ENCODE assay signal across 8 cellular contexts in the genomic region with DNA sequence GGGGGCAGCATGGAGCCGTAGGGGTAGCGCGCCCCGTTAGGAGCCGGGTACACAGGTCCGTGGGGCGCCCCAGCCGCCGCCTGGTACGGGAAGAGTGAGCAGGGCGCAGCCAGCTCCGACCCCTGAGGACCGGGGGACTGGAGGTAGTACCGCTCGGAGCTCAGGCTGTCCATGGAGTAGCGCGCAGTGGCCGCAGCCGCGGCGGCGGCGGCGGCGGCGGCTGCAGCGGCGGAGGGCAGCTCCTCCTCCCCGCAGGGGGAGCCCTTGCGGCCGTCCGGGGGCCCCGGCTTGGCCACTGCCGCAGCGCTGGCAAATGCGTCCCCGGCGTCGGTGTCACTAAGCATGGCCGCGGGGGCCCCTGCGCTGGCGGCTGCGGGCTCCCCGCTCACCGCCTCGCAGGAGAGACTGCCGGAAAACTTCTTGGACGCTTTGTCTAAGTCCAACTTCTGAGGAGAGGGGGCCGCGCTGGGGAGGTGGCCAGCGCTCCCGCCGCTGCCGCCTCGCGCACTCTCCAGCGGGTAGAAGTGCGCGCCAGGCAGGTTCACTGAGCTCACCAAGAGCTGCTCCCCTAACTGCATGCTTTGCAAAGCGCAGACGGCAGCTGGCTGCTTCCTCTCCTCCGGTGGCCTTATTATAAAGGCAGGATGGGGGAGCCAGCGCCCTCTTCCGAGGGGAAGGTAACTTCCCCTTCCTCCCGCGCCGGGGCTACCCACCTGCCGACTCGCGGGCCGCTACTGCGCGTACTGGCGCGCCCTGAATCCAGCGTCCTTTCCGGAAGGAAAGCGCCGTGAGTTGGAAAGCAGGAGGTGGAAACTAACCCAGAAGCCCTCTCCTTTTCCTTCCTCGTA. TPM values are rescaled to one million over a fixed set of nuclear protein-coding genes. Genes with fewer than 3 reads are reported as not detected.
A peak's percentile ranks its signal among the peaks of the same experiment; 100 is the strongest.
DNase-seq lines count a peak whose midpoint lies in the region; ATAC-seq and TF ChIP-seq lines count a peak whose summit lies in the region.

A gene (minus strand): TSS at position 607 of the 848 bp plus-strand sequence. CDS start 29 bp downstream, at position 578.

- peaks cover 15 to 50% (median 16%) of the 10 kb centered on the region in 3 donors for H3K36me3 Mint-ChIP-seq in CD8-positive, alpha-beta memory T cell
- peaks cover 26% of the 10 kb centered on the region for H3K36me3 Mint-ChIP-seq in activated T-helper 2 cell treated with anti-CD3 and anti-CD28 coated beads, Interferon-gamma antibody, Interleukin-2, Interleukin-4, amounts not matched to agents 10 μg/mL and 5 μg/mL and 100 μg/mL, durations not matched to agents 14 hours and 24 hours and 36 hours (ENCODE audit: low read depth)
- H3K36me3 Mint-ChIP-seq in glutamatergic neuron (ENCODE audit: unreplicated experiment), result no peaks in the 10 kb centered on the region

- peaks cover 25% of the 10 kb centered on the region for H3K4me1 ChIP-seq in CD8-positive, alpha-beta memory T cell (ENCODE audit: insufficient read depth, low read length)
- peaks cover 4% of the 10 kb centered on the region; the same call in 1 of the 2 replicates for H3K4me1 ChIP-seq in Panc1 (ENCODE audit: control insufficient read depth, insufficient read depth, low read length)
- H3K4me1 ChIP-seq in sigmoid colon, result peaks cover 0 to 40% (median 37%) of the 10 kb centered on the region in 4 donors

- no peaks in the 10 kb centered on the region for H3K9me3 ChIP-seq in CD8-positive, alpha-beta memory T cell (ENCODE audit: low read length)
- H3K9me3 ChIP-seq in Panc1 (ENCODE audit: control insufficient read depth, insufficient read depth, low read depth, low read length) (no peaks in the 10 kb centered on the region), sigmoid colon (no peaks in the 10 kb centered on the region)

- TF ChIP-seq POLR2A in sigmoid colon (IDR thresholded peaks at IDR 0.05), result no peak

- H3K9me3 Mint-ChIP-seq in CD8-positive, alpha-beta memory T cell, result no peaks in the 10 kb centered on the region
- no peaks in the 10 kb centered on the region for H3K9me3 Mint-ChIP-seq in activated T-helper 2 cell treated with anti-CD3 and anti-CD28 coated beads, Interferon-gamma antibody, Interleukin-2, Interleukin-4, amounts not matched to agents 10 μg/mL and 5 μg/mL and 100 μg/mL, durations not matched to agents 14 hours and 24 hours and 36 hours
- peaks cover 7% of the 10 kb centered on the region for H3K9me3 Mint-ChIP-seq in glutamatergic neuron (ENCODE audit: unreplicated experiment)

- TF ChIP-seq EP300 in sigmoid colon (IDR thresholded peaks at IDR 0.05), result no peak

- CTCF ChIA-PET in CD8-positive, alpha-beta memory T cell (lab: Charles Lee), result interaction anchor here (0.6 to 7.4 kb wide), 66 partner anchors 9 to 627 kb away, joined by 3 to 85 read pairs (median 4); a partner anchor contains a TSS
- CTCF ChIA-PET in Panc1 (lab: Charles Lee), result interaction anchor here (0.6 to 1.4 kb wide), 7 partner anchors 10 to 607 kb away, joined by 3 to 6 read pairs (median 5); no protein-coding TSS in a partner anchor

- WGBS in sigmoid colon, 2 donors, result 1% methylated on average over 81 of the region's 81 CpGs

- peak; percentile 68 to 90 (median 78) for DNase-seq in CD8-positive, alpha-beta memory T cell
- DNase-seq in Panc1 (ENCODE audit: low read depth, low spot score) (no peak), glutamatergic neuron (peak; percentile 70), sigmoid colon (no peak), DMS79 treated with DMSO at 0.1 percent for 48 hours (lab: John Stamatoyannopoulos, UW) (no peak)
- peak; percentile 72 for DNase-seq in activated T-helper 2 cell treated with anti-CD3 and anti-CD28 coated beads, Interferon-gamma antibody, Interleukin-2, Interleukin-4, amounts not matched to agents 10 μg/mL and 5 μg/mL and 100 μg/mL, durations not matched to agents 14 hours and 24 hours and 36 hours (ENCODE audit: low spot score)

- no TSS peak for BruUV-seq in Panc1 (replicated peaks; lab: Mats Ljungman, UMichigan)

- peaks cover 6% of the 10 kb centered on the region for H3K36me3 ChIP-seq in CD8-positive, alpha-beta memory T cell (ENCODE audit: insufficient read depth, low read length)
- H3K36me3 ChIP-seq in Panc1 (ENCODE audit: control insufficient read depth, insufficient read depth, low read length) (no peaks in the 10 kb centered on the region; the same call in 1 of the 2 replicates), sigmoid colon (no peaks in the 10 kb centered on the region)

- peak within 1 kb of the TSS; percentile 77 to 98 (median 94) for H3K27ac Mint-ChIP-seq in CD8-positive, alpha-beta memory T cell
- H3K27ac Mint-ChIP-seq in activated T-helper 2 cell treated with anti-CD3 and anti-CD28 coated beads, Interferon-gamma antibody, Interleukin-2, Interleukin-4, amounts not matched to agents 10 μg/mL and 5 μg/mL and 100 μg/mL, durations not matched to agents 14 hours and 24 hours and 36 hours, result peak within 1 kb of the TSS; percentile 61
- no peak within 1 kb of the TSS for H3K27ac Mint-ChIP-seq in glutamatergic neuron (ENCODE audit: unreplicated experiment)

- intact Hi-C loops in Panc1 (cut with micrococcal nuclease; ENCODE audit: unreplicated experiment) (no loop called here), sigmoid colon (cut with DNase I) (no loop called here)
- intact Hi-C loops in activated T-helper 2 cell treated with anti-CD3 and anti-CD28 coated beads, Interferon-gamma antibody, Interleukin-2, Interleukin-4, amounts not matched to agents 10 μg/mL and 5 μg/mL and 100 μg/mL, durations not matched to agents 14 hours and 24 hours and 36 hours (cut with micrococcal nuclease), result loop anchor here (1.0 to 10.0 kb wide), 6 partner anchors 8 to 606 kb away; a partner anchor contains a TSS

- H3K27ac ChIP-seq in CD8-positive, alpha-beta memory T cell (ENCODE audit: low read depth, low read length), result peak within 1 kb of the TSS; percentile 64
- peak within 1 kb of the TSS; percentile 70 for H3K27ac ChIP-seq in Panc1 (ENCODE audit: low read length)
- H3K27ac ChIP-seq in sigmoid colon, result no peak within 1 kb of the TSS

- TF ChIP-seq CTCF in Panc1 (IDR thresholded peaks at IDR 0.05), result peak; percentile 90
- TF ChIP-seq CTCF in glutamatergic neuron (IDR thresholded peaks at IDR 0.05; ENCODE audit: partially characterized antibody, unreplicated experiment), result peak; percentile 20
- TF ChIP-seq CTCF in sigmoid colon (IDR thresholded peaks at IDR 0.05), result no peak

- peak; percentile 58 for ATAC-seq in GM19463 (IDR thresholded peaks at IDR 0.05; ENCODE audit: unreplicated experiment)
- peak; percentile 49 for ATAC-seq in HG03565 (IDR thresholded peaks at IDR 0.05; ENCODE audit: unreplicated experiment)
- peak; percentile 93 for ATAC-seq in Panc1

- peak within 1 kb of the TSS; percentile 95 to 100 (median 99) for H3K4me3 Mint-ChIP-seq in CD8-positive, alpha-beta memory T cell
- peak within 1 kb of the TSS; percentile 84 for H3K4me3 Mint-ChIP-seq in activated T-helper 2 cell treated with anti-CD3 and anti-CD28 coated beads, Interferon-gamma antibody, Interleukin-2, Interleukin-4, amounts not matched to agents 10 μg/mL and 5 μg/mL and 100 μg/mL, durations not matched to agents 14 hours and 24 hours and 36 hours (ENCODE audit: low read depth)
- H3K4me3 Mint-ChIP-seq in glutamatergic neuron (ENCODE audit: unreplicated experiment), result peak within 1 kb of the TSS; percentile 79

- peaks cover 29 to 38% of the 10 kb centered on the region in 2 donors for H3K27me3 Mint-ChIP-seq in CD8-positive, alpha-beta memory T cell
- H3K27me3 Mint-ChIP-seq in activated T-helper 2 cell treated with anti-CD3 and anti-CD28 coated beads, Interferon-gamma antibody, Interleukin-2, Interleukin-4, amounts not matched to agents 10 μg/mL and 5 μg/mL and 100 μg/mL, durations not matched to agents 14 hours and 24 hours and 36 hours (ENCODE audit: low read depth), result peaks cover 75% of the 10 kb centered on the region
- H3K27me3 Mint-ChIP-seq in glutamatergic neuron (ENCODE audit: unreplicated experiment), result peaks cover 66% of the 10 kb centered on the region

- peaks cover 46 to 57% (median 50%) of the 10 kb centered on the region in 3 donors for H3K4me1 Mint-ChIP-seq in CD8-positive, alpha-beta memory T cell
- peaks cover 42% of the 10 kb centered on the region for H3K4me1 Mint-ChIP-seq in activated T-helper 2 cell treated with anti-CD3 and anti-CD28 coated beads, Interferon-gamma antibody, Interleukin-2, Interleukin-4, amounts not matched to agents 10 μg/mL and 5 μg/mL and 100 μg/mL, durations not matched to agents 14 hours and 24 hours and 36 hours (ENCODE audit: low read depth)
- H3K4me1 Mint-ChIP-seq in glutamatergic neuron (ENCODE audit: low read depth, unreplicated experiment), result peaks cover 17% of the 10 kb centered on the region

- POLR2A ChIA-PET in CD8-positive, alpha-beta memory T cell (lab: Charles Lee), result interaction anchor here (0.5 to 5.0 kb wide), 11 partner anchors 10 to 606 kb away, joined by 3 to 59 read pairs (median 5); no protein-coding TSS in a partner anchor
- POLR2A ChIA-PET in Panc1 (lab: Charles Lee), result no interaction called here

- in situ Hi-C loops in Panc1 (cut with HindIII; ENCODE audit: low pct_unique_long_range_greater_than_20kb, low sequenced_read_pairs), result no loop called here

- peaks cover 22% of the 10 kb centered on the region for H3K27me3 ChIP-seq in CD8-positive, alpha-beta memory T cell (ENCODE audit: insufficient read depth, low read length, poor library complexity, severe bottlenecking)
- no peaks in the 10 kb centered on the region for H3K27me3 ChIP-seq in Panc1 (ENCODE audit: control insufficient read depth, insufficient read depth, low read length)
- peaks cover 48 to 99% (median 91%) of the 10 kb centered on the region in 3 donors for H3K27me3 ChIP-seq in sigmoid colon

- H3K4me3 ChIP-seq in CD8-positive, alpha-beta memory T cell (ENCODE audit: low read length), result peak within 1 kb of the TSS; percentile 73
- H3K4me3 ChIP-seq in Panc1 (ENCODE audit: low read depth in 2 of 2, low read length in 2 of 2) (peak within 1 kb of the TSS; percentile 60 to 74), sigmoid colon (peak within 1 kb of the TSS in 3 of 4 donors; percentile 35 to 47 (median 43))

RNA-seq across cellular contexts. Expression of the gene that starts here (rescaled TPM):
- total RNA-seq in CD8-positive, alpha-beta memory T cell, result 10 to 100 TPM; 37.1 to 37.2 TPM
- 188 TPM for polyA plus RNA-seq in CD8-positive, alpha-beta memory T cell
- total RNA-seq in Panc1 (2021; ENCODE audit: unreplicated experiment) (2.5 TPM), glutamatergic neuron (ENCODE audit: unreplicated experiment) (not detected), sigmoid colon (not detected)
- 1.6 TPM for polyA plus RNA-seq in Panc1 (2012; ENCODE audit: insufficient read length)
- 5.2 and 5.6 TPM in 2 replicates for total RNA-seq in activated T-helper 2 cell treated with anti-CD3 and anti-CD28 coated beads, Interferon-gamma antibody, Interleukin-2, Interleukin-4, amounts not matched to agents 10 μg/mL and 5 μg/mL and 100 μg/mL, durations not matched to agents 14 hours and 24 hours and 36 hours
- polyA plus RNA-seq in sigmoid colon, result under 1 TPM in 2 of 3 donors, not detected in 1; 0.23 to 0.67 TPM

Comparison
In these comparisons a context has a peak if more than half of its experiments do, and no peak if none do; other contexts are left out.
1. RNA of the gene that starts here (polyA plus RNA-seq): 188 TPM in CD8-positive, alpha-beta memory T cell (single experiment); 0.23 to 0.67 TPM in sigmoid colon; every median in the first group is over 100 times any median in the second.
2. Peak in DNase-seq in glutamatergic neuron; RNA of the gene not detected or under 1 TPM.
3. DNase-seq: peak in CD8-positive, alpha-beta memory T cell (5 of 5) and activated T-helper 2 cell treated with anti-CD3 and anti-CD28 coated beads, Interferon-gamma antibody, Interleukin-2, Interleukin-4, amounts not matched to agents 10 μg/mL and 5 μg/mL and 100 μg/mL, durations not matched to agents 14 hours and 24 hours and 36 hours (single experiment); none in Panc1 (single experiment), sigmoid colon (single experiment) and DMS79 treated with DMSO at 0.1 percent for 48 hours (single experiment).
4. H3K27ac ChIP-seq: peak in CD8-positive, alpha-beta memory T cell (single experiment) and Panc1 (single experiment); none in sigmoid colon (0 of 4).
5. CTCF ChIP-seq: peak in Panc1 (single experiment) and glutamatergic neuron (single experiment); none in sigmoid colon (0 of 4).
6. Peak in every context shown above with its lines, with median percentiles within 50 percentile points of each other: H3K4me3 ChIP-seq, H3K4me3 Mint-ChIP-seq and ATAC-seq.